Comparison of ENCODE assay signal across 18 cellular contexts in the genomic region with DNA sequence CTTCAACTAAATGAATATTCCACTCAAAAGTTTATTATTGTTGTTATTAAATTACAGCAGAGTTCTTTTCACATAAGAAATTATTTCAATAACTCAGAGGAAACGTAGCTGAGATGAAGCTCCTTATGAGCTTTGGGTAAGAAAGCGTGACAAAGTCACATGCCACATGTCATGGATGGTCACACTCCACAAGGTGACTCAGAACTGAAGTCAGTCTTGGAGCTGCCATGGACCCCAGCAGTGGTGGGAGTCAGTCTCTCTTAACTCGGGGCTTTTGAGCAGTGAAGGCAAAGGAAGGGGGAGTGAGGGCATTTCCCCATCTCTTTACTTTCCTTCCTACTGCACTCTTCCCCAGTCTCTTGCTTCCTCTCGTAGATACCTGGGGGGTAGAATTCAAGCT.
DNase-seq lines count a peak whose midpoint lies in the region; ATAC-seq lines count a peak whose summit lies in the region.
"Had no signal": no experiment of that assay in that cellular context is flagged by ENCODE, and none has a peak within 500 bp of the region (broad histone marks: within the 10 kb centered on the region; RNA-seq: fewer than 3 reads in every experiment).

No MANE protein-coding gene starts in this region.

- DNase-seq in NCI-H524 treated with DMSO at 0.1 percent for 48 hours (lab: John Stamatoyannopoulos, UW) = no peak
- DNase-seq in stimulated activated CD4-positive, alpha-beta T cell treated with anti-CD3 and anti-CD28 coated beads, Interleukin-4, amount 100 ng/mL, for 4 hours = no peak
- no peak for DNase-seq in DMS 273 (lab: John Stamatoyannopoulos, UW; ENCODE audit: unreplicated experiment)
- DNase-seq: CD4-positive, CD25-positive, alpha-beta regulatory T cell; cerebellar nuclear complex; DND-41; endodermal cell; KBM-7; left ventricle myocardium inferior; NCI-H1105 treated with DMSO at 0.1 percent for 48 hours; small intestine; T-cell had no signal

- ATAC-seq in GM18498 (IDR thresholded peaks at IDR 0.05; ENCODE audit: unreplicated experiment) (peak; percentile 65), GM19351 (IDR thresholded peaks at IDR 0.05; ENCODE audit: unreplicated experiment) (peak; percentile 71), HG02798 (IDR thresholded peaks at IDR 0.05; ENCODE audit: poor library complexity, unreplicated experiment) (peak; percentile 71), HG03457 (IDR thresholded peaks at IDR 0.05; ENCODE audit: unreplicated experiment) (peak; percentile 77), HG02678 (IDR thresholded peaks at IDR 0.05; ENCODE audit: unreplicated experiment) (no peak)
- ATAC-seq: activated T-helper 17 cell treated with anti-CD3 and anti-CD28 coated beads, Interleukin-2, amount 50 U/mL, for 72 hours; T-cell had no signal
